Comparison of ENCODE assay signal across 1 cellular context in genomic region chr7:156638443-156639077, GRCh38.
TF ChIP-seq lines count a peak whose summit lies in the region.

No MANE protein-coding gene starts in this region.

TF ChIP-seq in K562, 482 proteins besides CTCF, POLR2A, EP300 and RAD21 (continued from another document):
- peak; percentile 55; the same call in 1 of the 2 replicates for TF ChIP-seq ATF6 (CRISPR knock-in tag; IDR thresholded peaks at IDR 0.05)
- TF ChIP-seq FOXK1 (CRISPR knock-in tag; IDR thresholded peaks at IDR 0.05; ENCODE audit: borderline replicate concordance), result peak; percentile 24; the same call in 1 of the 2 replicates
- no peak for TF ChIP-seq MCM5 (IDR thresholded peaks at IDR 0.05; ENCODE audit: low read depth)
- TF ChIP-seq MIER1 (IDR thresholded peaks at IDR 0.05; ENCODE audit: low read depth), result 0 out of 2 replicates have a peak, but pooled peaks have one; percentile 51
- no peak for TF ChIP-seq C11orf30 (IDR thresholded peaks at IDR 0.05; ENCODE audit: low read depth)
- 0 out of 2 replicates have a peak, but pooled peaks have one; percentile 27 for TF ChIP-seq SMARCA4 (IDR thresholded peaks at IDR 0.05)
- peak; percentile 44; the same call in 1 of the 2 replicates for TF ChIP-seq NR1H2 (CRISPR knock-in tag; IDR thresholded peaks at IDR 0.05)
- TF ChIP-seq YY1 (IDR thresholded peaks at IDR 0.05; ENCODE audit: borderline replicate concordance in 1 of 3, control insufficient read depth in 1 of 3, extremely low read depth in 1 of 3, insufficient read depth in 3 of 3, insufficient read length in 1 of 3, insufficient replicate concordance in 2 of 3, low read depth in 1 of 3, low read length in 2 of 3), result peak in 1 of 3 experiments; percentile 41
- TF ChIP-seq ZNF239 (CRISPR knock-in tag; IDR thresholded peaks at IDR 0.05), result no peak
- TF ChIP-seq SMAD4 (CRISPR knock-in tag; conservative IDR thresholded peaks at IDR 0.05), result peak; percentile 41
- TF ChIP-seq DPF2 (IDR thresholded peaks at IDR 0.05), result peak; percentile 48
- TF ChIP-seq GATA2 (CRISPR knock-in tag; IDR thresholded peaks at IDR 0.05), result peak; percentile 54; the same call in 1 of the 2 replicates
- TF ChIP-seq CREB1 (IDR thresholded peaks at IDR 0.05), result peak; percentile 68; the same call in 1 of the 2 replicates
- no peak for TF ChIP-seq CREB1 (CRISPR knock-in tag; IDR thresholded peaks at IDR 0.05)
- peak; percentile 32; the same call in 1 of the 2 replicates for TF ChIP-seq CBFA2T3 (IDR thresholded peaks at IDR 0.05)
- TF ChIP-seq ATF7 (IDR thresholded peaks at IDR 0.05), result peak; percentile 71; the same call in 1 of the 2 replicates
- TF ChIP-seq, protein P1, sequence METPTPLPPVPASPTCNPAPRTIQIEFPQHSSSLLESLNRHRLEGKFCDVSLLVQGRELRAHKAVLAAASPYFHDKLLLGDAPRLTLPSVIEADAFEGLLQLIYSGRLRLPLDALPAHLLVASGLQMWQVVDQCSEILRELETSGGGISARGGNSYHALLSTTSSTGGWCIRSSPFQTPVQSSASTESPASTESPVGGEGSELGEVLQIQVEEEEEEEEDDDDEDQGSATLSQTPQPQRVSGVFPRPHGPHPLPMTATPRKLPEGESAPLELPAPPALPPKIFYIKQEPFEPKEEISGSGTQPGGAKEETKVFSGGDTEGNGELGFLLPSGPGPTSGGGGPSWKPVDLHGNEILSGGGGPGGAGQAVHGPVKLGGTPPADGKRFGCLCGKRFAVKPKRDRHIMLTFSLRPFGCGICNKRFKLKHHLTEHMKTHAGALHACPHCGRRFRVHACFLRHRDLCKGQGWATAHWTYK (CRISPR knock-in tag; IDR thresholded peaks at IDR 0.05), result 0 out of 2 replicates have a peak, but pooled peaks have one; percentile 20
- no peak for TF ChIP-seq RBM22 (IDR thresholded peaks at IDR 0.05; ENCODE audit: low read depth, low read length, poor library complexity, severe bottlenecking)
- 0 out of 2 replicates have a peak, but pooled peaks have one; percentile 14 for TF ChIP-seq MBD2 (IDR thresholded peaks at IDR 0.05; ENCODE audit: borderline replicate concordance, low read depth)
- peak; percentile 49 for TF ChIP-seq TAF1 (IDR thresholded peaks at IDR 0.05; ENCODE audit: control insufficient read depth, extremely low read depth, insufficient read depth, low read length, severe bottlenecking)
- TF ChIP-seq PML (IDR thresholded peaks at IDR 0.05; ENCODE audit: low read length), result peak; percentile 65; the same call in 1 of the 2 replicates
- no peak for TF ChIP-seq ZBTB12 (CRISPR knock-in tag; IDR thresholded peaks at IDR 0.05)
- TF ChIP-seq BHLHE40 (IDR thresholded peaks at IDR 0.05; ENCODE audit: low read length), result 0 out of 2 replicates have a peak, but pooled peaks have one; percentile 22
- TF ChIP-seq, protein P2, sequence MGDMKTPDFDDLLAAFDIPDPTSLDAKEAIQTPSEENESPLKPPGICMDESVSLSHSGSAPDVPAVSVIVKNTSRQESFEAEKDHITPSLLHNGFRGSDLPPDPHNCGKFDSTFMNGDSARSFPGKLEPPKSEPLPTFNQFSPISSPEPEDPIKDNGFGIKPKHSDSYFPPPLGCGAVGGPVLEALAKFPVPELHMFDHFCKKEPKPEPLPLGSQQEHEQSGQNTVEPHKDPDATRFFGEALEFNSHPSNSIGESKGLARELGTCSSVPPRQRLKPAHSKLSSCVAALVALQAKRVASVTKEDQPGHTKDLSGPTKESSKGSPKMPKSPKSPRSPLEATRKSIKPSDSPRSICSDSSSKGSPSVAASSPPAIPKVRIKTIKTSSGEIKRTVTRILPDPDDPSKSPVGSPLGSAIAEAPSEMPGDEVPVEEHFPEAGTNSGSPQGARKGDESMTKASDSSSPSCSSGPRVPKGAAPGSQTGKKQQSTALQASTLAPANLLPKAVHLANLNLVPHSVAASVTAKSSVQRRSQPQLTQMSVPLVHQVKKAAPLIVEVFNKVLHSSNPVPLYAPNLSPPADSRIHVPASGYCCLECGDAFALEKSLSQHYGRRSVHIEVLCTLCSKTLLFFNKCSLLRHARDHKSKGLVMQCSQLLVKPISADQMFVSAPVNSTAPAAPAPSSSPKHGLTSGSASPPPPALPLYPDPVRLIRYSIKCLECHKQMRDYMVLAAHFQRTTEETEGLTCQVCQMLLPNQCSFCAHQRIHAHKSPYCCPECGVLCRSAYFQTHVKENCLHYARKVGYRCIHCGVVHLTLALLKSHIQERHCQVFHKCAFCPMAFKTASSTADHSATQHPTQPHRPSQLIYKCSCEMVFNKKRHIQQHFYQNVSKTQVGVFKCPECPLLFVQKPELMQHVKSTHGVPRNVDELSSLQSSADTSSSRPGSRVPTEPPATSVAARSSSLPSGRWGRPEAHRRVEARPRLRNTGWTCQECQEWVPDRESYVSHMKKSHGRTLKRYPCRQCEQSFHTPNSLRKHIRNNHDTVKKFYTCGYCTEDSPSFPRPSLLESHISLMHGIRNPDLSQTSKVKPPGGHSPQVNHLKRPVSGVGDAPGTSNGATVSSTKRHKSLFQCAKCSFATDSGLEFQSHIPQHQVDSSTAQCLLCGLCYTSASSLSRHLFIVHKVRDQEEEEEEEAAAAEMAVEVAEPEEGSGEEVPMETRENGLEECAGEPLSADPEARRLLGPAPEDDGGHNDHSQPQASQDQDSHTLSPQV (IDR thresholded peaks at IDR 0.05), result peak; percentile 30; the same call in 1 of the 2 replicates
- no peak for TF ChIP-seq MYNN (IDR thresholded peaks at IDR 0.05)
- TF ChIP-seq MYNN (CRISPR knock-in tag; IDR thresholded peaks at IDR 0.05), result no peak
- TF ChIP-seq ATF1 (CRISPR knock-in tag; IDR thresholded peaks at IDR 0.05), result no peak
- TF ChIP-seq ATF1 (tag; IDR thresholded peaks at IDR 0.05), result peak; percentile 73
